In genomic region chr9:38198140-38198539, GRCh38 we compare ENCODE assay signal across 29 cellular contexts.
"Had no signal": no experiment of that assay in that cellular context is flagged by ENCODE, and none has a peak within 500 bp of the region (broad histone marks: within the 10 kb centered on the region; RNA-seq: fewer than 3 reads in every experiment).

No MANE protein-coding gene starts in this region.

- H3K4me1 ChIP-seq: adrenal gland had no signal

- FAIRE-seq: colon, endometrium, endothelial cell of umbilical vein, frontal cortex had no signal

- ATAC-seq: activated CD4-positive, alpha-beta T cell treated with anti-CD3 and anti-CD28 coated beads for 36 hours; activated CD8-positive, alpha-beta memory T cell treated with anti-CD3 and anti-CD28 coated beads, Interleukin-2, amount 10 ng/mL, durations not matched to agents 7 days and 5 days; activated CD8-positive, alpha-beta T cell treated with anti-CD3 and anti-CD28 coated beads, Interleukin-2, amount 10 ng/mL, durations not matched to agents 7 days and 5 days; activated naive CD8-positive, alpha-beta T cell treated with anti-CD3 and anti-CD28 coated beads, Interleukin-2, amount 50 U/mL, for 24 hours; body of pancreas; T-helper 17 cell had no signal

- H3K27me3 ChIP-seq: adrenal gland, body of pancreas had no signal

- H3K9me3 ChIP-seq: adrenal gland, body of pancreas had no signal

- DNase-seq: activated CD4-positive, alpha-beta memory T cell treated with anti-CD3 and anti-CD28 coated beads for 36 hours; activated CD4-positive, alpha-beta T cell treated with anti-CD3 and anti-CD28 coated beads for 36 hours; activated CD4-positive, alpha-beta T cell treated with anti-CD3 and anti-CD28 coated beads, Interleukin-2, amount 10 ng/mL, durations not matched to agents 24 days and 14 days; activated CD4-positive, CD25-positive, alpha-beta regulatory T cell; activated CD4-positive, CD25-positive, alpha-beta regulatory T cell treated with anti-CD3 and anti-CD28 coated beads, Interleukin-2, amount 50 U/mL, for 72 hours; activated CD8-positive, alpha-beta memory T cell treated with anti-CD3 and anti-CD28 coated beads, Interleukin-2, amount 10 ng/mL, durations not matched to agents 7 days and 5 days; activated CD8-positive, alpha-beta memory T cell treated with anti-CD3 and anti-CD28 coated beads, Interleukin-2, amount 50 U/mL, for 4 hours; activated CD8-positive, alpha-beta T cell treated with anti-CD3 and anti-CD28 coated beads, Interleukin-2, amount 10 ng/mL, durations not matched to agents 7 days and 5 days; activated effector memory CD4-positive, alpha-beta T cell treated with anti-CD3 and anti-CD28 coated beads, Interleukin-2, amount 50 U/mL, for 16 hours; activated naive CD4-positive, alpha-beta T cell treated with anti-CD3 and anti-CD28 coated beads for 36 hours; activated naive CD8-positive, alpha-beta T cell treated with anti-CD3 and anti-CD28 coated beads for 36 hours; activated naive CD8-positive, alpha-beta T cell treated with anti-CD3 and anti-CD28 coated beads, Interleukin-2, amount 50 U/mL, for 24 hours; activated T-cell treated with anti-CD3 and anti-CD28 coated beads, Interleukin-2, amount 50 U/mL, for 1 hour; activated T-cell treated with anti-CD3 and anti-CD28 coated beads, Interleukin-2, amount 50 U/mL, for 48 hours; adrenal gland; amygdala; aorta; body of pancreas; caudate nucleus; cortex of kidney; effector CD8-positive, alpha-beta T cell; foreskin fibroblast; T-helper 17 cell; T1000 had no signal

- H3K36me3 ChIP-seq: adrenal gland had no signal

- H3K4me3 ChIP-seq: adrenal gland, body of pancreas had no signal

- H3K27ac ChIP-seq: adrenal gland, body of pancreas, epithelial cell of prostate had no signal
